ENCODE assay signal across 14 cellular contexts in genomic region chr14:61381589-61381988, GRCh38.
A peak's percentile ranks its signal among the peaks of the same experiment; 100 is the strongest.
DNase-seq lines count a peak whose midpoint lies in the region; ATAC-seq and TF ChIP-seq lines count a peak whose summit lies in the region.
"Had no signal": no experiment of that assay in that cellular context is flagged by ENCODE, and none has a peak within 500 bp of the region (broad histone marks: within the 10 kb centered on the region; RNA-seq: fewer than 3 reads in every experiment).

No MANE protein-coding gene starts in this region.

- peak; percentile 38 for DNase-seq in GM12865 (ENCODE audit: low read depth)
- no peak for DNase-seq in WTC11 (ENCODE audit: low spot score)
- DNase-seq in left lung = peak; percentile 69
- no peak for DNase-seq in HUDEP-2 (lab: John Stamatoyannopoulos, UW; ENCODE audit: unreplicated experiment in 76 of 76)
- no peak for DNase-seq in activated CD4-positive, alpha-beta T cell treated with anti-CD3 and anti-CD28 coated beads for 48 hours
- DNase-seq: activated CD4-positive, CD25-positive, alpha-beta regulatory T cell treated with anti-CD3 and anti-CD28 coated beads, Interleukin-2, amount 50 U/mL, for 72 hours; kidney glomerular epithelial cell; NCI-H345; stimulated activated CD4-positive, alpha-beta T cell treated with anti-CD3 and anti-CD28 coated beads, Interleukin-2, amount 100 ng/mL, for 48 hours had no signal

- ATAC-seq in WTC11 (0 out of 2 replicates have a peak, but pooled peaks have one; percentile 20), left lung (peak; percentile 84), GM21825 (IDR thresholded peaks at IDR 0.05; ENCODE audit: unreplicated experiment) (no peak), GM18873 (IDR thresholded peaks at IDR 0.05; ENCODE audit: low FRiP score, unreplicated experiment) (no peak)

- H3K27me3 Mint-ChIP-seq in WTC11 (ENCODE audit: low read depth) = no peaks in the 10 kb centered on the region

- H3K9me3 ChIP-seq in BLaER1 treated with 17β-estradiol and CSF1 and Interleukin-3, amounts not matched to agents 10 nM and 100 nM (replicated peaks in 1 of 11) = peaks cover 10 to 23% (median 17%) of the 10 kb centered on the region in 11 experiments
- H3K9me3 ChIP-seq in left lung = no peaks in the 10 kb centered on the region

- POLR2A ChIA-PET in WTC11 (lab: Charles Lee) = no interaction called here

- no peaks in the 10 kb centered on the region for H3K27me3 ChIP-seq in BLaER1 treated with 17β-estradiol and CSF1 and Interleukin-3, amounts not matched to agents 10 nM and 100 nM
- H3K27me3 ChIP-seq in left lung = no peaks in the 10 kb centered on the region
- H3K27me3 ChIP-seq: cardiac muscle cell had no signal

- H3K27ac ChIP-seq in BLaER1 treated with 17β-estradiol and CSF1 and Interleukin-3, amounts not matched to agents 10 nM and 100 nM = no peak overlapping the region
- H3K27ac ChIP-seq in left lung = no peak overlapping the region
- H3K27ac ChIP-seq: cardiac muscle cell, HL-60 had no signal

- H3K4me1 Mint-ChIP-seq in WTC11 = peaks cover 11% of the 10 kb centered on the region

- CTCF ChIA-PET in WTC11 (lab: Charles Lee) = no interaction called here

- H4K20me1 ChIP-seq in BLaER1 treated with 17β-estradiol and CSF1 and Interleukin-3, amounts not matched to agents 10 nM and 100 nM = peaks cover 0 to 11% (median 0%) of the 10 kb centered on the region in 11 experiments; a peak in 3 of 22 replicates

- H3K9ac ChIP-seq in BLaER1 treated with 17β-estradiol and CSF1 and Interleukin-3, amounts not matched to agents 10 nM and 100 nM = no peak overlapping the region

- H3K4me1 ChIP-seq in BLaER1 treated with 17β-estradiol and CSF1 and Interleukin-3, amounts not matched to agents 10 nM and 100 nM = peaks cover 18 to 71% (median 52%) of the 10 kb centered on the region in 10 experiments; a peak in 19 of 20 replicates
- H3K4me1 ChIP-seq in left lung = peaks cover 0 to 29% of the 10 kb centered on the region in 2 donors

- H3K27ac Mint-ChIP-seq in WTC11 = no peak overlapping the region

- H3K4me2 ChIP-seq in BLaER1 treated with 17β-estradiol and CSF1 and Interleukin-3, amounts not matched to agents 10 nM and 100 nM = peak overlapping the region in 8 of 11 experiments; percentile 5 to 60 (median 39); a peak in 9 of 22 replicates

- H3K9me3 Mint-ChIP-seq in WTC11 = peaks cover 14% of the 10 kb centered on the region

- H3K4me3 ChIP-seq in BLaER1 treated with 17β-estradiol and CSF1 and Interleukin-3, amounts not matched to agents 10 nM and 100 nM = no peak overlapping the region
- H3K4me3 ChIP-seq in GM12865 (ENCODE audit: low read depth, low read length) (no peak overlapping the region), left lung (no peak overlapping the region)
- H3K4me3 ChIP-seq: cardiac muscle cell had no signal

- H3K36me3 Mint-ChIP-seq in WTC11 = peaks cover under 1% of the 10 kb centered on the region; the same call in 1 of the 2 replicates

- no peak overlapping the region for H3K4me3 Mint-ChIP-seq in WTC11

- intact Hi-C loops in left lung (cut with DNase I) = no loop called here

- no peak for TF ChIP-seq CTCF in GM12865 (IDR thresholded peaks at IDR 0.05; ENCODE audit: insufficient read depth, low read depth, low read length, missing control alignments)
- no peak for TF ChIP-seq CTCF in WTC11 (IDR thresholded peaks at IDR 0.05)
- TF ChIP-seq CTCF in left lung (IDR thresholded peaks at IDR 0.05) = no peak

- peaks cover 0 to 6% (median 0%) of the 10 kb centered on the region in 11 experiments; a peak in 6 of 22 replicates for H3K36me3 ChIP-seq in BLaER1 treated with 17β-estradiol and CSF1 and Interleukin-3, amounts not matched to agents 10 nM and 100 nM
- no peaks in the 10 kb centered on the region for H3K36me3 ChIP-seq in left lung
- H3K36me3 ChIP-seq: cardiac muscle cell had no signal

TF ChIP-seq in WTC11, 78 proteins besides CTCF, POLR2A, EP300 and RAD21:
- no peak for TF ChIP-seq ATF2 (CRISPR knock-in tag; IDR thresholded peaks at IDR 0.05; ENCODE audit: borderline replicate concordance, low read depth)
- no peak for TF ChIP-seq AFF4 (CRISPR knock-in tag; IDR thresholded peaks at IDR 0.05; ENCODE audit: borderline replicate concordance)
- no peak for TF ChIP-seq NFE2L1 (CRISPR knock-in tag; IDR thresholded peaks at IDR 0.05)

Comparison
In these comparisons a context has a peak if more than half of its experiments do, and no peak if none do; other contexts are left out.
1. DNase-seq: peak in GM12865 (single experiment) and left lung (2 of 2); none in WTC11 (single experiment), HUDEP-2 (0 of 76) and activated CD4-positive, alpha-beta T cell treated with anti-CD3 and anti-CD28 coated beads for 48 hours (single experiment).
2. ATAC-seq: peak in WTC11 (single experiment) and left lung (single experiment); none in GM21825 (single experiment) and GM18873 (single experiment).